Comparison of ENCODE assay signal across 8 cellular contexts in genomic region chr7:140326116-140326928, GRCh38.
DNase-seq lines count a peak whose midpoint lies in the region; ATAC-seq and TF ChIP-seq lines count a peak whose summit lies in the region.

No MANE protein-coding gene starts in this region.

- H3K27ac ChIP-seq in colonic mucosa: peak overlapping the region; percentile 72

- peak; percentile 55 to 58 for ATAC-seq in activated CD4-positive, CD25-positive, alpha-beta regulatory T cell treated with anti-CD3 and anti-CD28 coated beads, Interleukin-2, amount 50 U/mL, for 24 hours
- ATAC-seq in left lobe of liver: peak; percentile 98
- no peak for ATAC-seq in GM18520 (IDR thresholded peaks at IDR 0.05; ENCODE audit: unreplicated experiment)

- DNase-seq in NCI-H1436 (lab: John Stamatoyannopoulos, UW) (peak; percentile 40), NCI-H1436 treated with DMSO at 0.1 percent for 48 hours (lab: John Stamatoyannopoulos, UW) (no peak), NCI-H1930 (lab: John Stamatoyannopoulos, UW) (peak; percentile 5 to 20), colonic mucosa (peak; percentile 85), left lobe of liver (ENCODE audit: low spot score) (peak; percentile 61)
- peak; percentile 30 to 42 for DNase-seq in stimulated activated CD4-positive, alpha-beta T cell treated with anti-CD3 and anti-CD28 coated beads, Interleukin-2, amount 100 ng/mL, for 48 hours

- H3K9ac ChIP-seq in colonic mucosa (ENCODE audit: low read depth in 2 of 2, low read length in 2 of 2): peak overlapping the region in 1 of 2 donors; percentile 49

- no peaks in the 10 kb centered on the region for H3K4me1 ChIP-seq in colonic mucosa

- H3K9me3 ChIP-seq in colonic mucosa: no peaks in the 10 kb centered on the region

- intact Hi-C loops in colonic mucosa (cut with DNase I): loop anchor here (5.0 kb wide), 1 partner anchor 149 kb away; the partner anchor contains the start of gene KDM7A

- no peaks in the 10 kb centered on the region for H3K27me3 ChIP-seq in colonic mucosa

- TF ChIP-seq CTCF in colonic mucosa (IDR thresholded peaks at IDR 0.05): peak; percentile 39

- no peaks in the 10 kb centered on the region for H3K36me3 ChIP-seq in colonic mucosa

- no peak overlapping the region for H3K4me3 ChIP-seq in colonic mucosa
